27 cellular contexts compared by ENCODE assay signal in genomic region chr1:111151838-111152237, GRCh38. TPM values are rescaled to one million over a fixed set of nuclear protein-coding genes. Genes with fewer than 3 reads are reported as not detected.
DNase-seq lines count a peak whose midpoint lies in the region; ATAC-seq and TF ChIP-seq lines count a peak whose summit lies in the region.
"Had no signal": no experiment of that assay in that cellular context is flagged by ENCODE, and none has a peak within 500 bp of the region (broad histone marks: within the 10 kb centered on the region; RNA-seq: fewer than 3 reads in every experiment).

No MANE protein-coding gene starts in this region.

- peaks cover 53 to 84% (median 68%) of the 10 kb centered on the region in 4 donors for H3K4me1 Mint-ChIP-seq in CD4-positive, CD25-positive, alpha-beta regulatory T cell
- peaks cover 51 to 81% (median 70%) of the 10 kb centered on the region in 4 donors for H3K4me1 Mint-ChIP-seq in CD4-positive, alpha-beta memory T cell
- H3K4me1 Mint-ChIP-seq in WTC11 = no peaks in the 10 kb centered on the region
- H3K4me1 Mint-ChIP-seq in naive thymus-derived CD4-positive, alpha-beta T cell = peaks cover 50 to 97% (median 87%) of the 10 kb centered on the region in 7 donors

- no peak overlapping the region for H3K4me3 ChIP-seq in CD4-positive, CD25-positive, alpha-beta regulatory T cell (ENCODE audit: low read depth, low read length)
- H3K4me3 ChIP-seq in CD4-positive, alpha-beta memory T cell (ENCODE audit: low read length in 2 of 2) = no peak overlapping the region
- no peak overlapping the region for H3K4me3 ChIP-seq in naive thymus-derived CD4-positive, alpha-beta T cell (ENCODE audit: low read length)
- H3K4me3 ChIP-seq: BLaER1 treated with 17β-estradiol and CSF1 and Interleukin-3, amounts not matched to agents 10 nM and 100 nM; coronary artery; Peyer's patch; sigmoid colon had no signal

- POLR2A ChIA-PET in CD4-positive, alpha-beta memory T cell (lab: Charles Lee; ENCODE audit: partially characterized antibody) = interaction anchor here (1.0 kb wide), 1 partner anchor 64 kb away, joined by 3 read pairs; no protein-coding TSS in a partner anchor
- POLR2A ChIA-PET in WTC11 (lab: Charles Lee) = interaction anchor here (1.0 kb wide), 1 partner anchor 13 kb away, joined by 3 read pairs; no protein-coding TSS in a partner anchor
- POLR2A ChIA-PET in naive thymus-derived CD4-positive, alpha-beta T cell (lab: Charles Lee) = interaction anchor here (1.2 to 1.6 kb wide), 3 partner anchors 12 to 67 kb away, joined by 3 to 6 read pairs (median 5); partner anchors contain the start of genes CEPT1 and DRAM2

- H3K27me3 ChIP-seq in CD4-positive, CD25-positive, alpha-beta regulatory T cell (ENCODE audit: control insufficient read depth, insufficient read depth, low read length) = no peaks in the 10 kb centered on the region
- no peaks in the 10 kb centered on the region for H3K27me3 ChIP-seq in CD4-positive, alpha-beta memory T cell (ENCODE audit: insufficient read depth, low read length)
- H3K27me3 ChIP-seq in naive thymus-derived CD4-positive, alpha-beta T cell (ENCODE audit: control insufficient read depth in 2 of 2, insufficient read depth in 2 of 2, low read length in 2 of 2) = no peaks in the 10 kb centered on the region
- H3K27me3 ChIP-seq: BLaER1 treated with 17β-estradiol and CSF1 and Interleukin-3, amounts not matched to agents 10 nM and 100 nM; Peyer's patch; sigmoid colon had no signal

- no peak for TF ChIP-seq CTCF in WTC11 (IDR thresholded peaks at IDR 0.05)

- H3K27ac Mint-ChIP-seq in CD4-positive, CD25-positive, alpha-beta regulatory T cell = peak overlapping the region in 1 of 3 donors; percentile 37
- H3K27ac Mint-ChIP-seq in CD4-positive, alpha-beta memory T cell = peak overlapping the region in 3 of 7 donors; percentile 15 to 75 (median 53)
- H3K27ac Mint-ChIP-seq in WTC11 = peak overlapping the region; percentile 51
- H3K27ac Mint-ChIP-seq in naive thymus-derived CD4-positive, alpha-beta T cell = peak overlapping the region in 8 of 9 donors; percentile 0 to 81 (median 63)

- peaks cover 68% of the 10 kb centered on the region for H3K36me3 Mint-ChIP-seq in CD4-positive, CD25-positive, alpha-beta regulatory T cell
- H3K36me3 Mint-ChIP-seq in CD4-positive, alpha-beta memory T cell = peaks cover 76 to 77% of the 10 kb centered on the region in 2 donors
- H3K36me3 Mint-ChIP-seq in WTC11 = peaks cover 56% of the 10 kb centered on the region
- peaks cover 24 to 79% (median 64%) of the 10 kb centered on the region in 5 donors for H3K36me3 Mint-ChIP-seq in naive thymus-derived CD4-positive, alpha-beta T cell

- intact Hi-C loops in CD4-positive, alpha-beta memory T cell (cut with micrococcal nuclease) = no loop called here
- intact Hi-C loops in naive thymus-derived CD4-positive, alpha-beta T cell (cut with micrococcal nuclease) = no loop called here

- H3K27ac ChIP-seq in CD4-positive, CD25-positive, alpha-beta regulatory T cell (ENCODE audit: insufficient read depth, low read length, poor library complexity, severe bottlenecking) = no peak overlapping the region
- no peak overlapping the region for H3K27ac ChIP-seq in CD4-positive, alpha-beta memory T cell (ENCODE audit: low read depth, low read length)
- H3K27ac ChIP-seq in naive thymus-derived CD4-positive, alpha-beta T cell (ENCODE audit: low read depth, low read length) = no peak overlapping the region
- H3K27ac ChIP-seq: BLaER1 treated with 17β-estradiol and CSF1 and Interleukin-3, amounts not matched to agents 10 nM and 100 nM; coronary artery; Peyer's patch; sigmoid colon had no signal

- no peaks in the 10 kb centered on the region for H3K27me3 Mint-ChIP-seq in CD4-positive, CD25-positive, alpha-beta regulatory T cell
- H3K27me3 Mint-ChIP-seq in CD4-positive, alpha-beta memory T cell = no peaks in the 10 kb centered on the region
- no peaks in the 10 kb centered on the region for H3K27me3 Mint-ChIP-seq in WTC11 (ENCODE audit: low read depth)
- H3K27me3 Mint-ChIP-seq in naive thymus-derived CD4-positive, alpha-beta T cell = no peaks in the 10 kb centered on the region

- CTCF ChIA-PET in CD4-positive, alpha-beta memory T cell (lab: Charles Lee; ENCODE audit: partially characterized antibody) = no interaction called here
- CTCF ChIA-PET in WTC11 (lab: Charles Lee) = no interaction called here
- CTCF ChIA-PET in naive thymus-derived CD4-positive, alpha-beta T cell (lab: Charles Lee) = interaction anchor here (0.8 kb wide), 1 partner anchor 183 kb away, joined by 3 read pairs; no protein-coding TSS in a partner anchor

- no peaks in the 10 kb centered on the region for H3K9me3 ChIP-seq in CD4-positive, CD25-positive, alpha-beta regulatory T cell (ENCODE audit: control insufficient read depth in 2 of 2, low read length in 2 of 2)
- no peaks in the 10 kb centered on the region for H3K9me3 ChIP-seq in CD4-positive, alpha-beta memory T cell (ENCODE audit: control insufficient read depth in 1 of 2, low read length in 2 of 2)
- H3K9me3 ChIP-seq in naive thymus-derived CD4-positive, alpha-beta T cell (ENCODE audit: control insufficient read depth in 2 of 3, low read length in 3 of 3) = no peaks in the 10 kb centered on the region
- H3K9me3 ChIP-seq: Peyer's patch, sigmoid colon had no signal

- H3K9me3 Mint-ChIP-seq in CD4-positive, CD25-positive, alpha-beta regulatory T cell = peaks cover 0 to 1% (median 0%) of the 10 kb centered on the region in 7 donors
- H3K9me3 Mint-ChIP-seq in CD4-positive, alpha-beta memory T cell = peaks cover 0 to 2% (median 0%) of the 10 kb centered on the region in 8 donors
- H3K9me3 Mint-ChIP-seq in WTC11 = no peaks in the 10 kb centered on the region
- H3K9me3 Mint-ChIP-seq in naive thymus-derived CD4-positive, alpha-beta T cell = no peaks in the 10 kb centered on the region

- no peak for ATAC-seq in CD4-positive, CD25-positive, alpha-beta regulatory T cell (ENCODE audit: low read depth in 2 of 2)
- ATAC-seq in WTC11 = no peak
- ATAC-seq in naive thymus-derived CD4-positive, alpha-beta T cell = no peak
- ATAC-seq: HCT116 had no signal

- peaks cover 17% of the 10 kb centered on the region for H3K4me1 ChIP-seq in CD4-positive, CD25-positive, alpha-beta regulatory T cell (ENCODE audit: control insufficient read depth, insufficient read depth, low read length, poor library complexity, severe bottlenecking)
- H3K4me1 ChIP-seq in CD4-positive, alpha-beta memory T cell (ENCODE audit: insufficient read depth, low read length) = peaks cover 57% of the 10 kb centered on the region
- H3K4me1 ChIP-seq in naive thymus-derived CD4-positive, alpha-beta T cell (ENCODE audit: control insufficient read depth in 2 of 2, insufficient read depth in 2 of 2, low read length in 2 of 2) = peaks cover 4 to 22% of the 10 kb centered on the region in 2 donors
- H3K4me1 ChIP-seq: sigmoid colon had no signal

- peak overlapping the region in 3 of 4 donors; percentile 21 to 40 (median 27) for H3K4me3 Mint-ChIP-seq in CD4-positive, CD25-positive, alpha-beta regulatory T cell
- H3K4me3 Mint-ChIP-seq in CD4-positive, alpha-beta memory T cell = peak overlapping the region in 6 of 8 donors; percentile 2 to 41 (median 20)
- no peak overlapping the region for H3K4me3 Mint-ChIP-seq in WTC11
- peak overlapping the region in 9 of 10 donors; percentile 40 to 74 (median 58) for H3K4me3 Mint-ChIP-seq in naive thymus-derived CD4-positive, alpha-beta T cell

- DNase-seq in CD4-positive, CD25-positive, alpha-beta regulatory T cell = no peak
- DNase-seq in CD4-positive, alpha-beta memory T cell = no peak
- DNase-seq in WTC11 (ENCODE audit: low spot score) (no peak), cortex of kidney (lab: John Stamatoyannopoulos, UW) (no peak), HuH-7.5 (ENCODE audit: low spot score) (no peak), NCI-H2081 treated with DMSO at 0.1 percent for 48 hours (lab: John Stamatoyannopoulos, UW) (no peak)
- DNase-seq in naive thymus-derived CD4-positive, alpha-beta T cell = no peak
- DNase-seq: activated CD4-positive, alpha-beta T cell treated with anti-CD3 and anti-CD28 coated beads, Interleukin-2, amount 50 U/mL, for 48 hours; activated CD8-positive, alpha-beta memory T cell treated with anti-CD3 and anti-CD28 coated beads, Interleukin-2, amount 50 U/mL, for 4 hours; activated effector memory CD4-positive, alpha-beta T cell treated with Interleukin-2 at 50 U/mL for 16 hours; caudate nucleus; DMS79 treated with DMSO at 0.1 percent for 48 hours; effector memory CD4-positive, alpha-beta T cell; GF-D8; islet precursor cell; Kasumi-1; NCI-H446 treated with DMSO at 0.1 percent for 48 hours; NCI-H774; Peyer's patch; sigmoid colon; stimulated activated CD4-positive, alpha-beta T cell treated with anti-CD3 and anti-CD28 coated beads, Interleukin-12 subunit alpha, Interleukin-12 subunit beta, amount 100 ng/mL, for 4 hours; stimulated activated CD4-positive, alpha-beta T cell treated with anti-CD3 and anti-CD28 coated beads, Interleukin-2, amount 100 ng/mL, for 48 hours; substantia nigra; trophoblast cell had no signal

- peaks cover 52% of the 10 kb centered on the region for H3K36me3 ChIP-seq in CD4-positive, CD25-positive, alpha-beta regulatory T cell (ENCODE audit: control insufficient read depth, insufficient read depth, low read length)
- peaks cover 11% of the 10 kb centered on the region for H3K36me3 ChIP-seq in CD4-positive, alpha-beta memory T cell (ENCODE audit: insufficient read depth, low read length)
- H3K36me3 ChIP-seq in naive thymus-derived CD4-positive, alpha-beta T cell (ENCODE audit: control insufficient read depth in 2 of 3, insufficient read depth in 3 of 3, low read length in 3 of 3) = peaks cover 0 to 33% (median 9%) of the 10 kb centered on the region in 3 experiments

RNA-seq across cellular contexts. Expression of gene CEPT1, which starts 11.8 kb away (rescaled TPM):
- 22.6 TPM for total RNA-seq in CD4-positive, CD25-positive, alpha-beta regulatory T cell
- 10 to 100 TPM; 19.9 to 37.5 (median 27.7) TPM for polyA plus RNA-seq in CD4-positive, CD25-positive, alpha-beta regulatory T cell
- 10 to 100 TPM; 49.1 to 49.6 TPM for total RNA-seq in CD4-positive, alpha-beta memory T cell
- polyA plus RNA-seq in CD4-positive, alpha-beta memory T cell = 10 to 100 TPM; 18.4 to 33.3 TPM
- total RNA-seq in WTC11 (2021) = 29.3 to 38.1 TPM (median 33.8 TPM) in 3 replicates
- 10 to 100 TPM; 39.1 to 57.5 (median 40.2) TPM for total RNA-seq in naive thymus-derived CD4-positive, alpha-beta T cell
- polyA plus RNA-seq in naive thymus-derived CD4-positive, alpha-beta T cell = 10 to 100 TPM; 23.0 to 26.3 TPM

RNA-seq across cellular contexts. Expression of gene DRAM2, which starts 11.9 kb away (rescaled TPM):
- total RNA-seq in CD4-positive, CD25-positive, alpha-beta regulatory T cell = 37.2 TPM
- polyA plus RNA-seq in CD4-positive, CD25-positive, alpha-beta regulatory T cell = 100 to 1,000 TPM in 1 of 4 donors, 10 to 100 TPM in 3; 86.7 to 112 (median 95.9) TPM
- total RNA-seq in CD4-positive, alpha-beta memory T cell = 10 to 100 TPM; 37.5 to 38.8 TPM
- 100 to 1,000 TPM in 1 of 2 donors, 10 to 100 TPM in 1; 77.1 to 101 TPM for polyA plus RNA-seq in CD4-positive, alpha-beta memory T cell
- total RNA-seq in WTC11 (2021) = 34.3 to 43.8 TPM (median 37.7 TPM) in 3 replicates
- 10 to 100 TPM; 26.9 to 51.6 (median 43.5) TPM for total RNA-seq in naive thymus-derived CD4-positive, alpha-beta T cell
- 10 to 100 TPM; 76.4 to 87.5 TPM for polyA plus RNA-seq in naive thymus-derived CD4-positive, alpha-beta T cell

RNA-seq across cellular contexts. Expression of gene DENND2D, which starts 48.6 kb away (rescaled TPM):
- 83.8 TPM for total RNA-seq in CD4-positive, CD25-positive, alpha-beta regulatory T cell
- 100 to 1,000 TPM in 3 of 4 donors, 10 to 100 TPM in 1; 85.6 to 196 (median 119) TPM for polyA plus RNA-seq in CD4-positive, CD25-positive, alpha-beta regulatory T cell
- total RNA-seq in CD4-positive, alpha-beta memory T cell = 100 to 1,000 TPM; 284 TPM
- 100 to 1,000 TPM; 125 to 221 TPM for polyA plus RNA-seq in CD4-positive, alpha-beta memory T cell
- 2.1 to 2.9 TPM (median 2.2 TPM) in 3 replicates for total RNA-seq in WTC11 (2021)
- total RNA-seq in naive thymus-derived CD4-positive, alpha-beta T cell = 100 to 1,000 TPM; 122 to 328 (median 288) TPM
- 100 to 1,000 TPM; 192 to 421 TPM for polyA plus RNA-seq in naive thymus-derived CD4-positive, alpha-beta T cell

Comparison
In these comparisons a context has a peak if more than half of its experiments do, and no peak if none do; other contexts are left out.
1. RNA of gene DENND2D, which starts 48.6 kb away (total RNA-seq): 122 to 328 TPM in naive thymus-derived CD4-positive, alpha-beta T cell, 284 TPM in CD4-positive, alpha-beta memory T cell and 83.8 TPM in CD4-positive, CD25-positive, alpha-beta regulatory T cell (single experiment); 2.1 to 2.9 TPM in WTC11; every median in the first group is over 10 times any median in the second.